1 cellular context compared by ENCODE assay signal in the genomic region with DNA sequence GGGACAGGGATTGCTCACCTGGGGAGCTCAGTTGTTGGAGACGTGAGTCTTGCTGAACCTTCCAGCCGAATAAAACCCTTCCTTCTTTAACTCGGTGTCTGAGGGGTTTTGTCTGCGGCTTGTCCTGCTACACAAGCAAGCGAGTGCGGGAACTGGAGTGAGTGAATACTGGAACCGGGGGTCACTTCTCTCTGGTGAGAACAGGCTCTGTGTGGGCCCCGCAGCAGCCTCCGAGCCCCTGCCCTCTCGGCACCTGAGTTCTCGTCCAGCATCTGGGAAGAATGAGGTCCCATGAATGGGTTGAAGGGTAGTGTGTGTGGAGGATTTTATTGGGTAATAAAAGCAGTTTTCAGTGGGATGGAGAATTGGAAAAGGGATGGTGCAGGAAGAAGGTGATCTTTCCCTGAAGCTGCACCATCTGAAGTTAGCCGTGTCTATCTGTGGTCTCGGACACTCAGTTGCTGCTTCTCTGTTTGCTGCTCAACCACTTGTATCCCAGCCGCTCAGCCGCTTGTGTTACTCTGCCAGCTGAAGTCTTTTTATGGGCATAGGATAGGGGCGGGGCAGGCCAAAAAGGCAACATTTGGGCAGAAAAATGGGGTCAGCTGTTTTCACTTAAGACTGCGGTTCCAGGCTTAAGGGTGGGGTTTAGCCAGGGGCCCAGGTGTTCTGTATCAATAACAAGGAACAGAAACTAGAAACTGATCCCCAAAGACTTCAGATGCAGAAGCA.
TF ChIP-seq lines count a peak whose summit lies in the region.

No MANE protein-coding gene starts in this region.

TF ChIP-seq in H1, 55 proteins besides CTCF, POLR2A, EP300 and RAD21:
- no peak for TF ChIP-seq CHD1 (IDR thresholded peaks at IDR 0.05; ENCODE audit: low read depth, low read length)
- TF ChIP-seq BACH1 (IDR thresholded peaks at IDR 0.05; ENCODE audit: low read length), result no peak
- TF ChIP-seq FOSL1 (IDR thresholded peaks at IDR 0.05; ENCODE audit: insufficient read depth, low read depth, low read length), result no peak
- TF ChIP-seq CTBP2 (IDR thresholded peaks at IDR 0.05; ENCODE audit: borderline replicate concordance, insufficient read depth, insufficient read length, low read length), result no peak
- no peak for TF ChIP-seq SRF (IDR thresholded peaks at IDR 0.05; ENCODE audit: low read depth, low read length)
- TF ChIP-seq CREB1 (IDR thresholded peaks at IDR 0.05), result no peak
- TF ChIP-seq CBX5 (IDR thresholded peaks at IDR 0.05; ENCODE audit: low read depth, low read length), result no peak
- TF ChIP-seq TCF12 (IDR thresholded peaks at IDR 0.05; ENCODE audit: low read depth, low read length), result no peak
- TF ChIP-seq JUN (IDR thresholded peaks at IDR 0.05; ENCODE audit: low read depth, low read length), result no peak
- TF ChIP-seq POU5F1 (IDR thresholded peaks at IDR 0.05; ENCODE audit: low read depth, low read length), result no peak
- TF ChIP-seq, protein P1, sequence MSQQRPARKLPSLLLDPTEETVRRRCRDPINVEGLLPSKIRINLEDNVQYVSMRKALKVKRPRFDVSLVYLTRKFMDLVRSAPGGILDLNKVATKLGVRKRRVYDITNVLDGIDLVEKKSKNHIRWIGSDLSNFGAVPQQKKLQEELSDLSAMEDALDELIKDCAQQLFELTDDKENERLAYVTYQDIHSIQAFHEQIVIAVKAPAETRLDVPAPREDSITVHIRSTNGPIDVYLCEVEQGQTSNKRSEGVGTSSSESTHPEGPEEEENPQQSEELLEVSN (IDR thresholded peaks at IDR 0.05), result no peak
